15 cellular contexts compared by ENCODE assay signal in the genomic region with DNA sequence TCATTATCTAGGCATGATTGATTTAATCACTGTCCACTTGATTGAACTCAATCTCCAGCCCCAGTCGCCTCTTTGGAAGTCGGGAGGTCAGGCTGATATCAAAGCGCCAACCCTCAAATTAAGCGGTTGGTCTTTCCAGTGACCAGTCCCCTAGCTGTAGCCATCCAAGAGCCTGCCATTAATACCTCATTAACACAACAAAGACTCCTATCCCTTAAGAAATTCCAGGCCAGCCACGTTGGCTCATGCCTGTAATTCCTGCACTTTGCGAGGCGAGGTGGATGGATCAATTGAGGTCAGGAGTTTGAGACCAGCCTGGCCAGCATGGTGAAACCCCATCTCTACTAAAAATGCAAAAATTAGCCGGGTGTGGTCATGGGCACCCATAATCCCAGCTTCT. TPM values are rescaled to one million over a fixed set of nuclear protein-coding genes. Genes with fewer than 3 reads are reported as not detected.
DNase-seq lines count a peak whose midpoint lies in the region; ATAC-seq and TF ChIP-seq lines count a peak whose summit lies in the region.
"Had no signal": no experiment of that assay in that cellular context is flagged by ENCODE, and none has a peak within 500 bp of the region (broad histone marks: within the 10 kb centered on the region; RNA-seq: fewer than 3 reads in every experiment).

No MANE protein-coding gene starts in this region.

- H3K27me3 Mint-ChIP-seq in GM23338 (ENCODE audit: insufficient read depth, low read depth, poor library complexity) = no peaks in the 10 kb centered on the region
- H3K27me3 Mint-ChIP-seq: CD4-positive, CD25-positive, alpha-beta regulatory T cell had no signal

- no peak overlapping the region for H4K91ac ChIP-seq in trophoblast cell (ENCODE audit: low read depth, low read length)

- H3K4me1 Mint-ChIP-seq in GM23338 = peaks cover 6% of the 10 kb centered on the region; the same call in 2 of the 3 replicates
- H3K4me1 Mint-ChIP-seq: CD4-positive, CD25-positive, alpha-beta regulatory T cell had no signal

- H4K20me1 ChIP-seq in GM23338 (replicated peaks; ENCODE audit: insufficient read depth) = no peaks in the 10 kb centered on the region
- H4K20me1 ChIP-seq: BLaER1 treated with 17β-estradiol and CSF1 and Interleukin-3, amounts not matched to agents 10 nM and 100 nM had no signal

- no peak overlapping the region for H2BK120ac ChIP-seq in trophoblast cell (ENCODE audit: insufficient read depth, low read length, poor library complexity)

- no CpG with 5 or more reads among the region's 8 CpGs for WGBS in trophoblast cell (ENCODE audit: extremely low coverage, insufficient coverage, insufficient read length)
- 82 to 84% methylated on average over 8 of the region's 8 CpGs for WGBS in heart right ventricle, 2 donors

- no peak overlapping the region for H2BK5ac ChIP-seq in trophoblast cell (ENCODE audit: low read depth, low read length, poor library complexity)

- H3K9ac ChIP-seq in trophoblast cell (ENCODE audit: low read length) = no peak overlapping the region
- H3K9ac ChIP-seq: BLaER1 treated with 17β-estradiol and CSF1 and Interleukin-3, amounts not matched to agents 10 nM and 100 nM had no signal

- H3K23ac ChIP-seq in trophoblast cell (ENCODE audit: low read length) = no peak overlapping the region

- no peak for TF ChIP-seq CTCF in GM23338 (conservative IDR thresholded peaks at IDR 0.05; ENCODE audit: low read depth in 2 of 2)
- no peak for TF ChIP-seq CTCF in heart right ventricle (IDR thresholded peaks at IDR 0.05)

- H3K36me3 ChIP-seq in GM23338 (ENCODE audit: insufficient read depth) (no peaks in the 10 kb centered on the region), trophoblast cell (ENCODE audit: control insufficient read depth in 1 of 2, insufficient read depth in 2 of 2, low read length in 2 of 2) (no peaks in the 10 kb centered on the region), heart right ventricle (no peaks in the 10 kb centered on the region)
- H3K36me3 ChIP-seq: BLaER1 treated with 17β-estradiol and CSF1 and Interleukin-3, amounts not matched to agents 10 nM and 100 nM had no signal

- ATAC-seq in GM23338 = peak; percentile 77
- no peak for ATAC-seq in heart right ventricle

- peaks cover 2% of the 10 kb centered on the region for H3K9me3 ChIP-seq in trophoblast cell (ENCODE audit: insufficient read depth, low read depth, low read length)
- no peaks in the 10 kb centered on the region for H3K9me3 ChIP-seq in heart right ventricle

- no peaks in the 10 kb centered on the region for H3K36me3 Mint-ChIP-seq in GM23338 (ENCODE audit: low read depth)
- H3K36me3 Mint-ChIP-seq: CD4-positive, CD25-positive, alpha-beta regulatory T cell had no signal

- H3K14ac ChIP-seq in trophoblast cell (ENCODE audit: low read length) = no peak overlapping the region

- H2BK12ac ChIP-seq in trophoblast cell (ENCODE audit: low read length) = no peak overlapping the region

- intact Hi-C loops in heart right ventricle (cut with DNase I) = no loop called here

- H3K4me2 ChIP-seq in GM23338 (peak overlapping the region; percentile 21; the same call in 1 of the 2 replicates), trophoblast cell (ENCODE audit: low read length) (no peak overlapping the region)
- H3K4me2 ChIP-seq: BLaER1 treated with 17β-estradiol and CSF1 and Interleukin-3, amounts not matched to agents 10 nM and 100 nM had no signal

- no peak overlapping the region for H4K12ac ChIP-seq in trophoblast cell (ENCODE audit: low read depth, low read length)

- peaks cover 3% of the 10 kb centered on the region; the same call in 1 of the 2 replicates for H3K4me1 ChIP-seq in GM23338 (ENCODE audit: insufficient read depth)
- peaks cover 0 to 4% of the 10 kb centered on the region in 2 experiments for H3K4me1 ChIP-seq in trophoblast cell (ENCODE audit: control insufficient read depth in 1 of 2, insufficient read depth in 2 of 2, low read length in 2 of 2)
- no peaks in the 10 kb centered on the region for H3K4me1 ChIP-seq in heart right ventricle
- H3K4me1 ChIP-seq: BLaER1 treated with 17β-estradiol and CSF1 and Interleukin-3, amounts not matched to agents 10 nM and 100 nM had no signal

- no peak overlapping the region for H2AFZ ChIP-seq in GM23338
- H2AFZ ChIP-seq in trophoblast cell (ENCODE audit: insufficient read depth, low read length, poor library complexity) = no peak overlapping the region

- H3K27ac ChIP-seq in GM23338 (ENCODE audit: low read depth) = no peak overlapping the region
- H3K27ac ChIP-seq in trophoblast cell (ENCODE audit: low read depth, low read length) = no peak overlapping the region
- H3K27ac ChIP-seq in heart right ventricle = no peak overlapping the region
- H3K27ac ChIP-seq: BLaER1 treated with 17β-estradiol and CSF1 and Interleukin-3, amounts not matched to agents 10 nM and 100 nM had no signal

- H2AK5ac ChIP-seq in trophoblast cell (ENCODE audit: low read length) = peak overlapping the region; percentile 29

- H3K9me3 Mint-ChIP-seq in GM23338 = peaks cover 4% of the 10 kb centered on the region
- H3K9me3 Mint-ChIP-seq: CD4-positive, CD25-positive, alpha-beta regulatory T cell had no signal

- peaks cover 5% of the 10 kb centered on the region; the same call in 1 of the 2 replicates for H3K9me2 ChIP-seq in GM23338 (ENCODE audit: insufficient read depth)

- H3F3A ChIP-seq in GM23338 (replicated peaks; ENCODE audit: low read depth) = no peaks in the 10 kb centered on the region

- no peaks in the 10 kb centered on the region for H3K79me1 ChIP-seq in trophoblast cell (ENCODE audit: low read length)

- H3K27ac Mint-ChIP-seq in GM23338 = no peak overlapping the region
- H3K27ac Mint-ChIP-seq: CD4-positive, CD25-positive, alpha-beta regulatory T cell had no signal

- H3K18ac ChIP-seq in trophoblast cell (ENCODE audit: low read length) = no peak overlapping the region

- peak; percentile 78 for DNase-seq in GM23338 (ENCODE audit: low spot score)
- peak; percentile 49 for DNase-seq in astrocyte of the hippocampus (ENCODE audit: low read depth, low spot score)
- DNase-seq in iPS-NIHi11 (ENCODE audit: low spot score) = peak; percentile 17
- no peak for DNase-seq in trophoblast cell
- no peak for DNase-seq in epidermal melanocyte (ENCODE audit: insufficient read length, low spot score)
- DNase-seq in A172 (ENCODE audit: low spot score) = no peak
- DNase-seq in heart right ventricle = no peak
- DNase-seq: 8988T; ACHN; Calu3; CD4-positive, CD25-positive, alpha-beta regulatory T cell; DMS 273 treated with DMSO at 0.1 percent for 48 hours; DMS79; IMR-90 had no signal

- H3K4me3 ChIP-seq in GM23338 = no peak overlapping the region
- H3K4me3 ChIP-seq in trophoblast cell (ENCODE audit: low read depth, low read length) = no peak overlapping the region
- no peak overlapping the region for H3K4me3 ChIP-seq in heart right ventricle
- H3K4me3 ChIP-seq: BLaER1 treated with 17β-estradiol and CSF1 and Interleukin-3, amounts not matched to agents 10 nM and 100 nM had no signal

- H3K27me3 ChIP-seq in GM23338 (ENCODE audit: insufficient read depth) (no peaks in the 10 kb centered on the region), trophoblast cell (ENCODE audit: insufficient read depth, low read length) (no peaks in the 10 kb centered on the region), heart right ventricle (no peaks in the 10 kb centered on the region)
- H3K27me3 ChIP-seq: BLaER1 treated with 17β-estradiol and CSF1 and Interleukin-3, amounts not matched to agents 10 nM and 100 nM had no signal

- no peak overlapping the region for H3K4me3 Mint-ChIP-seq in GM23338
- H3K4me3 Mint-ChIP-seq: CD4-positive, CD25-positive, alpha-beta regulatory T cell had no signal

- H3K4ac ChIP-seq in trophoblast cell (ENCODE audit: low read depth, low read length) = no peak overlapping the region

- H3K79me2 ChIP-seq in GM23338 (replicated peaks; ENCODE audit: insufficient read depth) (no peaks in the 10 kb centered on the region), trophoblast cell (ENCODE audit: control insufficient read depth, insufficient read depth, low read length, poor library complexity) (no peaks in the 10 kb centered on the region)

- peak overlapping the region; percentile 28 for H4K8ac ChIP-seq in trophoblast cell (ENCODE audit: low read depth, low read length)

TF ChIP-seq in GM23338, 12 proteins besides CTCF, POLR2A, EP300 and RAD21 (continues in another document):
- TF ChIP-seq, protein P1, sequence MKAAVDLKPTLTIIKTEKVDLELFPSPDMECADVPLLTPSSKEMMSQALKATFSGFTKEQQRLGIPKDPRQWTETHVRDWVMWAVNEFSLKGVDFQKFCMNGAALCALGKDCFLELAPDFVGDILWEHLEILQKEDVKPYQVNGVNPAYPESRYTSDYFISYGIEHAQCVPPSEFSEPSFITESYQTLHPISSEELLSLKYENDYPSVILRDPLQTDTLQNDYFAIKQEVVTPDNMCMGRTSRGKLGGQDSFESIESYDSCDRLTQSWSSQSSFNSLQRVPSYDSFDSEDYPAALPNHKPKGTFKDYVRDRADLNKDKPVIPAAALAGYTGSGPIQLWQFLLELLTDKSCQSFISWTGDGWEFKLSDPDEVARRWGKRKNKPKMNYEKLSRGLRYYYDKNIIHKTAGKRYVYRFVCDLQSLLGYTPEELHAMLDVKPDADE (IDR thresholded peaks at IDR 0.05) = no peak
- TF ChIP-seq STAT1 (IDR thresholded peaks at IDR 0.05; ENCODE audit: unreplicated experiment) = no peak
- TF ChIP-seq ZNF114 (CRISPR knock-in tag; IDR thresholded peaks at IDR 0.05) = no peak
- TF ChIP-seq JUNB (IDR thresholded peaks at IDR 0.05; ENCODE audit: unreplicated experiment) = no peak
- no peak for TF ChIP-seq POLR2AphosphoS5 (IDR thresholded peaks at IDR 0.05; ENCODE audit: low read depth)

RNA-seq across cellular contexts. Expression of a gene that starts 27.4 kb away (rescaled TPM):
- 5.5 and 11.4 TPM in 2 replicates for total RNA-seq in GM23338 (2014; rRNA removed; shearing (Covaris generic))
- polyA plus RNA-seq in GM23338 (2016; fragmentation: Nextera tagmentation; extraction: Ambion mirVana) = 3.1 and 4.2 TPM in 2 replicates
- 40.5 and 40.6 TPM in 2 replicates for polyA plus RNA-seq in trophoblast cell (2013)
- 1.6 and 2.7 TPM in 2 replicates for total RNA-seq in A172 (2014; rRNA removed; shearing (Covaris generic))
- 1 to 10 TPM in 8 of 10 donors, under 1 TPM in 2; 0.66 to 8.1 (median 2.3) TPM for total RNA-seq in heart right ventricle
- 1 to 10 TPM in 1 of 2 donors, under 1 TPM in 1; 0.91 to 1.5 TPM for polyA plus RNA-seq in heart right ventricle

RNA-seq across cellular contexts. Expression of a gene that starts 37.4 kb away (rescaled TPM):
- total RNA-seq in GM23338 (2014; rRNA removed; shearing (Covaris generic)) = 15.2 and 19.0 TPM in 2 replicates
- polyA plus RNA-seq in GM23338 (2016; fragmentation: Nextera tagmentation; extraction: Ambion mirVana) = 15.4 and 17.3 TPM in 2 replicates
- 90.5 and 91.8 TPM in 2 replicates for polyA plus RNA-seq in trophoblast cell (2013)
- total RNA-seq in A172 (2014; rRNA removed; shearing (Covaris generic)) = 64.3 and 68.8 TPM in 2 replicates
- total RNA-seq in heart right ventricle = 10 to 100 TPM; 14.6 to 33.6 (median 21.6) TPM
- 10 to 100 TPM in 1 of 2 donors, 1 to 10 TPM in 1; 7.1 to 15.3 TPM for polyA plus RNA-seq in heart right ventricle

Comparison
In these comparisons a context has a peak if more than half of its experiments do, and no peak if none do; other contexts are left out.
1. DNase-seq: peak in GM23338 (single experiment), astrocyte of the hippocampus (single experiment) and iPS-NIHi11 (single experiment); none in trophoblast cell (0 of 2), epidermal melanocyte (single experiment), A172 (single experiment) and heart right ventricle (0 of 2).